9 cellular contexts compared by ENCODE assay signal in the genomic region with DNA sequence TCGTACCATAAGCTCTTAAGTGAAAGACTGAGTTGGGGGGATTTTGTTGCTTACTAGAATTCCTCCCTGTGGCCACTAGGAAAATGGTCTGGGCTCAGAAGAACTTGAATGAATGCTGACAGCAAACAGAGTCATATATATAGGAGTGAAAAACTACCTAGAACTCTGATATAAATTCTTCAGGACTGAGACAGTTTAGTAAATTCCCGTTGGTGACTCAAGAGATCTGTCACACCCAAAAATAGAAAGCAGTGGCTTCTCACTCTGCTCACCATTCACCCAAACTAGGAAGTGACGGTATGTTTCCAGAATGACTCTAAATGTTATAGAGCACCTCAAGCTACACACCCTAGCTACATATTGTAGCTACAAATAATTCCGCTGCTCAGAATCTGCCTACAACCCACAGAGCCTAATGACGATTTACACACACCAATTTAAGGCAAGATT.
A peak's percentile ranks its signal among the peaks of the same experiment; 100 is the strongest.
DNase-seq lines count a peak whose midpoint lies in the region; ATAC-seq and TF ChIP-seq lines count a peak whose summit lies in the region.
"Had no signal": no experiment of that assay in that cellular context is flagged by ENCODE, and none has a peak within 500 bp of the region (broad histone marks: within the 10 kb centered on the region; RNA-seq: fewer than 3 reads in every experiment).

No MANE protein-coding gene starts in this region.

- H3K9me3 Mint-ChIP-seq in activated naive CD4-positive, alpha-beta T cell treated with anti-CD3 and anti-CD28 coated beads, Interleukin-2, amount 50 U/mL, for 72 hours: no peaks in the 10 kb centered on the region

- no peaks in the 10 kb centered on the region for H3K36me3 Mint-ChIP-seq in activated naive CD4-positive, alpha-beta T cell treated with anti-CD3 and anti-CD28 coated beads, Interleukin-2, amount 50 U/mL, for 72 hours

- ATAC-seq in GM21390 (IDR thresholded peaks at IDR 0.05; ENCODE audit: unreplicated experiment) (peak; percentile 93), HG03565 (IDR thresholded peaks at IDR 0.05; ENCODE audit: unreplicated experiment) (peak; percentile 97)
- peak; percentile 95 to 97 for ATAC-seq in activated naive CD4-positive, alpha-beta T cell treated with anti-CD3 and anti-CD28 coated beads, Interleukin-2, amount 50 U/mL, for 72 hours

- H3K27ac Mint-ChIP-seq in activated naive CD4-positive, alpha-beta T cell treated with anti-CD3 and anti-CD28 coated beads, Interleukin-2, amount 50 U/mL, for 72 hours: peak overlapping the region; percentile 73 to 84

- peak; percentile 10; the same call in 2 of the 3 replicates for TF ChIP-seq CTCF in GM12872 (IDR thresholded peaks at IDR 0.05; ENCODE audit: insufficient read depth, low read depth, low read length)

- DNase-seq in activated naive CD4-positive, alpha-beta T cell treated with anti-CD3 and anti-CD28 coated beads, Interleukin-2, amount 50 U/mL, for 72 hours (ENCODE audit: low spot score in 2 of 2): peak in 1 of 2 donors; percentile 17
- peak; percentile 89 for DNase-seq in myocyte (ENCODE audit: low read depth)
- no peak for DNase-seq in NCI-H774 (lab: John Stamatoyannopoulos, UW)
- no peak for DNase-seq in SW480 (ENCODE audit: low spot score)
- no peak for DNase-seq in DMS79 treated with DMSO at 0.1 percent for 48 hours (lab: John Stamatoyannopoulos, UW)
- DNase-seq: right lobe of liver had no signal
